ENCODE assay signal across 19 cellular contexts in genomic region chr6:129284225-129284624, GRCh38.
"Had no signal": no experiment of that assay in that cellular context is flagged by ENCODE, and none has a peak within 500 bp of the region (broad histone marks: within the 10 kb centered on the region; RNA-seq: fewer than 3 reads in every experiment).

No MANE protein-coding gene starts in this region.

- H3K9me3 ChIP-seq: esophagus muscularis mucosa, gastroesophageal sphincter, left lung, neutrophil, pancreas, sigmoid colon, tibial artery had no signal

- H3K27me3 ChIP-seq: brain microvascular endothelial cell, esophagus muscularis mucosa, gastroesophageal sphincter, left lung, neutrophil, pancreas, sigmoid colon, tibial artery had no signal

- H3K4me3 ChIP-seq: esophagus muscularis mucosa, gastroesophageal sphincter, left lung, pancreas, sigmoid colon, tibial artery had no signal

- H3K36me3 Mint-ChIP-seq: stimulated activated naive B cell treated with anti-CD40 and anti-IgM and Interleukin-4, amounts not matched to agents 10 μg/mL and 1 μg/mL and 100 μg/mL, for 72 hours had no signal

- H3K27ac ChIP-seq: brain microvascular endothelial cell, esophagus muscularis mucosa, gastroesophageal sphincter, left lung, neutrophil, pancreas, sigmoid colon, tibial artery had no signal

- ATAC-seq: activated CD8-positive, alpha-beta T cell treated with anti-CD3 and anti-CD28 coated beads for 36 hours; gastroesophageal sphincter; left lung; pancreas; stimulated activated naive B cell treated with anti-CD40 and anti-IgM and Interleukin-4, amounts not matched to agents 10 μg/mL and 1 μg/mL and 100 μg/mL, for 72 hours had no signal

- H3K4me3 Mint-ChIP-seq: activated CD4-positive, alpha-beta T cell treated with anti-CD3 and anti-CD28 coated beads, Interleukin-2, amount 10 ng/mL, durations not matched to agents 24 days and 14 days; activated CD8-positive, alpha-beta T cell treated with anti-CD3 and anti-CD28 coated beads for 36 hours; activated naive CD4-positive, alpha-beta T cell treated with anti-CD3 and anti-CD28 coated beads for 36 hours; activated T-cell treated with anti-CD3 and anti-CD28 coated beads, Interleukin-2, amount 50 U/mL, for 24 hours; dendritic cell treated with granulocyte-macrophage colony-stimulating factor and Interleukin-4, amounts not matched to agents 40 ng/mL and 50 ng/mL, for 4 days; stimulated activated naive B cell treated with anti-CD40 and anti-IgM and Interleukin-4, amounts not matched to agents 10 μg/mL and 1 μg/mL and 100 μg/mL, for 72 hours had no signal

- H3K4me1 Mint-ChIP-seq: stimulated activated naive B cell treated with anti-CD40 and anti-IgM and Interleukin-4, amounts not matched to agents 10 μg/mL and 1 μg/mL and 100 μg/mL, for 72 hours had no signal

- H3K4me1 ChIP-seq: pancreas, sigmoid colon, tibial artery had no signal

- H3K9me3 Mint-ChIP-seq: activated CD4-positive, alpha-beta T cell treated with anti-CD3 and anti-CD28 coated beads, Interleukin-2, amount 10 ng/mL, durations not matched to agents 24 days and 14 days; activated CD8-positive, alpha-beta T cell treated with anti-CD3 and anti-CD28 coated beads for 36 hours; activated naive CD4-positive, alpha-beta T cell treated with anti-CD3 and anti-CD28 coated beads for 36 hours; activated T-cell treated with anti-CD3 and anti-CD28 coated beads, Interleukin-2, amount 50 U/mL, for 24 hours; dendritic cell treated with granulocyte-macrophage colony-stimulating factor and Interleukin-4, amounts not matched to agents 40 ng/mL and 50 ng/mL, for 4 days; stimulated activated naive B cell treated with anti-CD40 and anti-IgM and Interleukin-4, amounts not matched to agents 10 μg/mL and 1 μg/mL and 100 μg/mL, for 72 hours had no signal

- H3K27me3 Mint-ChIP-seq: activated T-cell treated with anti-CD3 and anti-CD28 coated beads, Interleukin-2, amount 50 U/mL, for 24 hours; dendritic cell treated with granulocyte-macrophage colony-stimulating factor and Interleukin-4, amounts not matched to agents 40 ng/mL and 50 ng/mL, for 4 days had no signal

- H3K36me3 ChIP-seq: brain microvascular endothelial cell, left lung, neutrophil, pancreas, sigmoid colon, tibial artery had no signal

- DNase-seq: activated CD4-positive, alpha-beta T cell treated with anti-CD3 and anti-CD28 coated beads, Interleukin-2, amount 10 ng/mL, durations not matched to agents 24 days and 14 days; activated CD8-positive, alpha-beta T cell treated with anti-CD3 and anti-CD28 coated beads for 36 hours; activated naive CD4-positive, alpha-beta T cell treated with anti-CD3 and anti-CD28 coated beads for 36 hours; activated T-cell treated with anti-CD3 and anti-CD28 coated beads, Interleukin-2, amount 50 U/mL, for 24 hours; aorta; brain microvascular endothelial cell; cerebellar nuclear complex; effector memory CD4-positive, alpha-beta T cell; hippocampal formation; left lung; pancreas; sigmoid colon; stimulated activated CD4-positive, alpha-beta T cell treated with anti-CD3 and anti-CD28 coated beads, Interleukin-4, amount 100 ng/mL, for 4 hours; stimulated activated naive B cell treated with anti-CD40 and anti-IgM and Interleukin-4, amounts not matched to agents 10 μg/mL and 1 μg/mL and 100 μg/mL, for 72 hours; tibial artery had no signal

- H3K27ac Mint-ChIP-seq: activated CD4-positive, alpha-beta T cell treated with anti-CD3 and anti-CD28 coated beads, Interleukin-2, amount 10 ng/mL, durations not matched to agents 24 days and 14 days; activated CD8-positive, alpha-beta T cell treated with anti-CD3 and anti-CD28 coated beads for 36 hours; activated naive CD4-positive, alpha-beta T cell treated with anti-CD3 and anti-CD28 coated beads for 36 hours; activated T-cell treated with anti-CD3 and anti-CD28 coated beads, Interleukin-2, amount 50 U/mL, for 24 hours; dendritic cell treated with granulocyte-macrophage colony-stimulating factor and Interleukin-4, amounts not matched to agents 40 ng/mL and 50 ng/mL, for 4 days; stimulated activated naive B cell treated with anti-CD40 and anti-IgM and Interleukin-4, amounts not matched to agents 10 μg/mL and 1 μg/mL and 100 μg/mL, for 72 hours had no signal
